Comparison of ENCODE assay signal across 8 cellular contexts in the genomic region with DNA sequence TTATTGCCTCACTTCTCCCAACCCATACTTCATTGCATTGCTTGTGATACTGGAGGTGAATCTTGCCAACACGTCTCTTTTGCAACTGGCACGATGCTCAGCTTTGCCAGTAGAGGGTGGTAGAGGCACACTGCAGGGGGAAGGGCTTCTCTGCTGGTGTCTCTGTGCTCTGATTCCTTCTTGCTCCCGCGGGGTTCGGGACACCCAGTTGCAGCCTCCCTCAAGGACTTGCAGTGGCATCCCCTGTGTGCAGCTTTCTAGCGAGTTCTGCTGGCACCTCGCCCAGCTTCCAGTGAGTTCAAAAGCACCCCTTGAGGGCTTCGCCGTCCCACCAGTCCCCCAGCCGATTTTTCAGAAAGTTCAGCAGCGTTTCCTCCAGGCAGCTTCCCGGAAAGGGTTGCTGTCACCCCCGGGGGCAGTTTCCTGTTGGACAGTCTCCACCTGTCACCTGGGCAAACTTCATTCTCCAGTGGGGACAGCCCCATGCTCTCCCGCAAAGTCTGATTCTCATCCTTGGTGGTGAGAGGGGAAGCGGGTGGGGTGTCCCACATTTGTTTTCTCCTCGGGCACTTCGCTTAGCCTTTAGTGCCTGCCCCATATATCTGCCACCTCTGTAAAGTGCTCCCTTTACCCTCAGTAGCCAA. TPM values are rescaled to one million over a fixed set of nuclear protein-coding genes. Genes with fewer than 3 reads are reported as not detected.
A peak's percentile ranks its signal among the peaks of the same experiment; 100 is the strongest.
DNase-seq lines count a peak whose midpoint lies in the region; ATAC-seq and TF ChIP-seq lines count a peak whose summit lies in the region.

No MANE protein-coding gene starts in this region.

- 10 to 12% methylated on average over 17 of the region's 17 CpGs for WGBS in lower leg skin, 2 donors

- DNase-seq in NCI-H345 treated with DMSO at 0.1 percent for 48 hours (lab: John Stamatoyannopoulos, UW; ENCODE audit: unreplicated experiment) (peak; percentile 56), choroid plexus epithelial cell (ENCODE audit: low read depth) (peak; percentile 70), lower leg skin (ENCODE audit: low spot score in 2 of 2) (peak; percentile 53 to 90)
- peak; percentile 48 for DNase-seq in activated CD4-positive, CD25-positive, alpha-beta regulatory T cell treated with anti-CD3 and anti-CD28 coated beads, Interleukin-2, amount 50 U/mL, for 72 hours
- DNase-seq in stimulated activated CD4-positive, alpha-beta T cell treated with anti-CD3 and anti-CD28 coated beads, TNF-alpha, amount 100 ng/mL, for 48 hours (ENCODE audit: low read depth in 3 of 3): peak; percentile 43 to 46 (median 43)

- ATAC-seq in GM18519 (IDR thresholded peaks at IDR 0.05; ENCODE audit: low FRiP score, unreplicated experiment) (peak; percentile 67), HG03108 (IDR thresholded peaks at IDR 0.05; ENCODE audit: unreplicated experiment) (peak; percentile 45)

- no peak for TF ChIP-seq POLR2A in lower leg skin (IDR thresholded peaks at IDR 0.05)

- no peaks in the 10 kb centered on the region for H3K79me2 ChIP-seq in ACC112 (ENCODE audit: control insufficient read depth, insufficient read depth, low read length, unreplicated experiment)

- intact Hi-C loops in lower leg skin (cut with DNase I; ENCODE audit: low total_unique reads): loop anchor here (10.0 kb wide), 1 partner anchor 412 kb away; no protein-coding TSS in a partner anchor

- H3K4me3 ChIP-seq in ACC112 (ENCODE audit: low read depth, low read length) (peak overlapping the region; percentile 66), choroid plexus epithelial cell (ENCODE audit: low read depth, low read length) (no peak overlapping the region), lower leg skin (ENCODE audit: low read depth, poor library complexity, severe bottlenecking) (no peak overlapping the region)

- TF ChIP-seq CTCF in choroid plexus epithelial cell (conservative IDR thresholded peaks at IDR 0.05; ENCODE audit: low read depth, low read length) (peak; percentile 96), lower leg skin (IDR thresholded peaks at IDR 0.05) (peak in 1 of 3 donors; percentile 76)

- H2AFZ ChIP-seq in ACC112 (ENCODE audit: low read length, unreplicated experiment): peak overlapping the region; percentile 34

- H3K27ac ChIP-seq in ACC112 (ENCODE audit: low read depth, low read length): no peak overlapping the region

- H3K36me3 ChIP-seq in ACC112 (ENCODE audit: insufficient read depth, low read length): no peaks in the 10 kb centered on the region

- peaks cover 4% of the 10 kb centered on the region for H3K4me1 ChIP-seq in ACC112 (ENCODE audit: control insufficient read depth, insufficient read depth, low read length, unreplicated experiment)

- H3K27me3 ChIP-seq in ACC112 (ENCODE audit: insufficient read depth, low read length): peaks cover 43% of the 10 kb centered on the region

RNA-seq across cellular contexts. Expression of a gene that starts 35.4 kb away (rescaled TPM):
- total RNA-seq in lower leg skin: 10 to 100 TPM; 10.2 to 23.2 (median 17.7) TPM

RNA-seq across cellular contexts. Expression of a gene that starts 59.2 kb away (rescaled TPM):
- total RNA-seq in lower leg skin: 1 to 10 TPM in 3 of 4 donors, under 1 TPM in 1; 0.91 to 6.7 (median 1.6) TPM
